1 cellular context compared by ENCODE assay signal in the genomic region with DNA sequence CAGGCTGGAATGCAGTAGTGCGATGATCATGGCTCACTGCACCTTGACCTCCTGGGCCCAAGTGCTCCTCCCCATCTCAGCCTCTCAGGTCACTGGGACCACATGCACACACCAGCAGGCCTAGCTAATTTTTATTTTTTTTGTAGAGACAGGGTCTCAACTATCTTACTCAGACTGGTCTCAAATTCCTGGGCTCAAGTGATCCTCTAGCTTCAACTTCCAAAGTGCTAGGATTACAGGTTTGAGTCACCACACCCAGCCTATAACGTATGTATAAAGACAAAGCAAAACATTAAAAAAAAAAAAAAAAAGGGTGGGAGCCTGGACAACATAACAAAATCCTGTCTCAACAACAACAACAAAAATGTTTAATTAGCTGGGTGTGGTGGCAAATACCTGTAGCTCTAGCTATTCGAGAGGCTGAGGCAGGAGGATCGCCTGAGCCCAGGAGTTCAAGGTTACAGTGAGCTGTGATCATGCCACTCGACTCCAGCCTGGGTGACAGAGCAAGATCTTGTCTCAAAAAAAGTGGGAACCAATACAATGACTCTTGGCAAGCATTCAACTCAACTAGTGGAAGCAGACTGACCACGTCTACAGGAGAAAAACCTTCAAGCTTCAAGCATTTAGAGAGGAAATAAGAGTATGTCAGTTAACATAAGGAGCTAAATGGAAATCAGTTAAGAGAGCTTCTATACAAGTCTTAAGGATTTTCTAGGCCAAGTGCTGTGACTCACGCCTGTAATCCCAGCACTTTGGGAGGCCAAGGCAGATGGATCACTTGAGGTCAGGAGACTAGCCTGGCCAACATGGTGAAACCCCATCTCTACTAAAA.
TF ChIP-seq lines count a peak whose summit lies in the region.

No MANE protein-coding gene starts in this region.

TF ChIP-seq in HepG2, 621 proteins besides CTCF, POLR2A, EP300 and RAD21 (continued from another document and continues in another):
- TF ChIP-seq, protein P1, sequence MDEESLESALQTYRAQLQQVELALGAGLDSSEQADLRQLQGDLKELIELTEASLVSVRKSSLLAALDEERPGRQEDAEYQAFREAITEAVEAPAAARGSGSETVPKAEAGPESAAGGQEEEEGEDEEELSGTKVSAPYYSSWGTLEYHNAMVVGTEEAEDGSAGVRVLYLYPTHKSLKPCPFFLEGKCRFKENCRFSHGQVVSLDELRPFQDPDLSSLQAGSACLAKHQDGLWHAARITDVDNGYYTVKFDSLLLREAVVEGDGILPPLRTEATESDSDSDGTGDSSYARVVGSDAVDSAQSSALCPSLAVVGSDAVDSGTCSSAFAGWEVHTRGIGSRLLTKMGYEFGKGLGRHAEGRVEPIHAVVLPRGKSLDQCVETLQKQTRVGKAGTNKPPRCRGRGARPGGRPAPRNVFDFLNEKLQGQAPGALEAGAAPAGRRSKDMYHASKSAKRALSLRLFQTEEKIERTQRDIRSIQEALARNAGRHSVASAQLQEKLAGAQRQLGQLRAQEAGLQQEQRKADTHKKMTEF (CRISPR knock-in tag; IDR thresholded peaks at IDR 0.05), result peak; percentile 49; the same call in 1 of the 2 replicates
- TF ChIP-seq ZNF263 (CRISPR knock-in tag; IDR thresholded peaks at IDR 0.05) (peak; percentile 71), KDM4B (CRISPR knock-in tag; IDR thresholded peaks at IDR 0.05) (0 out of 2 replicates have a peak, but pooled peaks have one; percentile 18), ZNF501 (CRISPR knock-in tag; IDR thresholded peaks at IDR 0.05) (no peak), ARNT2 (CRISPR knock-in tag; IDR thresholded peaks at IDR 0.05; ENCODE audit: low read depth) (peak; percentile 70), ASH2L (IDR thresholded peaks at IDR 0.05; ENCODE audit: insufficient read length, low read depth, low read length) (peak; percentile 45), REST (IDR thresholded peaks at IDR 0.05; ENCODE audit: borderline replicate concordance in 1 of 2, low read depth in 1 of 2, low read length in 2 of 2) (no peak), NCOR1 (IDR thresholded peaks at IDR 0.05; ENCODE audit: borderline replicate concordance, low read length) (peak; percentile 80), ZBTB43 (CRISPR knock-in tag; conservative IDR thresholded peaks at IDR 0.05) (0 out of 2 replicates have a peak, but pooled peaks have one; percentile 58), ZNF687 (CRISPR knock-in tag; IDR thresholded peaks at IDR 0.05) (peak; percentile 53; the same call in 1 of the 2 replicates), ZNF549 (CRISPR knock-in tag; IDR thresholded peaks at IDR 0.05) (no peak), POGK (CRISPR knock-in tag; conservative IDR thresholded peaks at IDR 0.05) (peak; percentile 27; the same call in 1 of the 2 replicates), NR2C2 (CRISPR knock-in tag; IDR thresholded peaks at IDR 0.05; ENCODE audit: borderline replicate concordance) (peak; percentile 53; the same call in 1 of the 2 replicates), MLX (CRISPR knock-in tag; IDR thresholded peaks at IDR 0.05) (0 out of 2 replicates have a peak, but pooled peaks have one; percentile 35), TP53 (CRISPR knock-in tag; conservative IDR thresholded peaks at IDR 0.05) (no peak), KDM3A (CRISPR knock-in tag; IDR thresholded peaks at IDR 0.05; ENCODE audit: low read depth) (0 out of 2 replicates have a peak, but pooled peaks have one; percentile 21), ZFX (CRISPR knock-in tag; IDR thresholded peaks at IDR 0.05; ENCODE audit: low read depth) (peak; percentile 70), SIX1 (CRISPR knock-in tag; IDR thresholded peaks at IDR 0.05; ENCODE audit: borderline replicate concordance) (peak; percentile 41)
- TF ChIP-seq, protein P2, sequence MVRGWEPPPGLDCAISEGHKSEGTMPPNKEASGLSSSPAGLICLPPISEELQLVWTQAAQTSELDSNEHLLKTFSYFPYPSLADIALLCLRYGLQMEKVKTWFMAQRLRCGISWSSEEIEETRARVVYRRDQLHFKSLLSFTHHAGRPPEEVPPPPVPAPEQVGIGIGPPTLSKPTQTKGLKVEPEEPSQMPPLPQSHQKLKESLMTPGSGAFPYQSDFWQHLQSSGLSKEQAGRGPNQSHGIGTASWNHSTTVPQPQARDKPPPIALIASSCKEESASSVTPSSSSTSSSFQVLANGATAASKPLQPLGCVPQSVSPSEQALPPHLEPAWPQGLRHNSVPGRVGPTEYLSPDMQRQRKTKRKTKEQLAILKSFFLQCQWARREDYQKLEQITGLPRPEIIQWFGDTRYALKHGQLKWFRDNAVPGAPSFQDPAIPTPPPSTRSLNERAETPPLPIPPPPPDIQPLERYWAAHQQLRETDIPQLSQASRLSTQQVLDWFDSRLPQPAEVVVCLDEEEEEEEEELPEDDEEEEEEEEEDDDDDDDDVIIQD (CRISPR knock-in tag; IDR thresholded peaks at IDR 0.05; ENCODE audit: low read depth), result peak; percentile 31; the same call in 1 of the 2 replicates
- TF ChIP-seq, protein P3, sequence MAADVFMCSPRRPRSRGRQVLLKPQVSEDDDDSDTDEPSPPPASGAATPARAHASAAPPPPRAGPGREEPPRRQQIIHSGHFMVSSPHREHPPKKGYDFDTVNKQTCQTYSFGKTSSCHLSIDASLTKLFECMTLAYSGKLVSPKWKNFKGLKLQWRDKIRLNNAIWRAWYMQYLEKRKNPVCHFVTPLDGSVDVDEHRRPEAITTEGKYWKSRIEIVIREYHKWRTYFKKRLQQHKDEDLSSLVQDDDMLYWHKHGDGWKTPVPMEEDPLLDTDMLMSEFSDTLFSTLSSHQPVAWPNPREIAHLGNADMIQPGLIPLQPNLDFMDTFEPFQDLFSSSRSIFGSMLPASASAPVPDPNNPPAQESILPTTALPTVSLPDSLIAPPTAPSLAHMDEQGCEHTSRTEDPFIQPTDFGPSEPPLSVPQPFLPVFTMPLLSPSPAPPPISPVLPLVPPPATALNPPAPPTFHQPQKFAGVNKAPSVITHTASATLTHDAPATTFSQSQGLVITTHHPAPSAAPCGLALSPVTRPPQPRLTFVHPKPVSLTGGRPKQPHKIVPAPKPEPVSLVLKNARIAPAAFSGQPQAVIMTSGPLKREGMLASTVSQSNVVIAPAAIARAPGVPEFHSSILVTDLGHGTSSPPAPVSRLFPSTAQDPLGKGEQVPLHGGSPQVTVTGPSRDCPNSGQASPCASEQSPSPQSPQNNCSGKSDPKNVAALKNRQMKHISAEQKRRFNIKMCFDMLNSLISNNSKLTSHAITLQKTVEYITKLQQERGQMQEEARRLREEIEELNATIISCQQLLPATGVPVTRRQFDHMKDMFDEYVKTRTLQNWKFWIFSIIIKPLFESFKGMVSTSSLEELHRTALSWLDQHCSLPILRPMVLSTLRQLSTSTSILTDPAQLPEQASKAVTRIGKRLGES (CRISPR knock-in tag; IDR thresholded peaks at IDR 0.05; ENCODE audit: borderline replicate concordance), result 0 out of 2 replicates have a peak, but pooled peaks have one; percentile 49
- TF ChIP-seq, protein P4, sequence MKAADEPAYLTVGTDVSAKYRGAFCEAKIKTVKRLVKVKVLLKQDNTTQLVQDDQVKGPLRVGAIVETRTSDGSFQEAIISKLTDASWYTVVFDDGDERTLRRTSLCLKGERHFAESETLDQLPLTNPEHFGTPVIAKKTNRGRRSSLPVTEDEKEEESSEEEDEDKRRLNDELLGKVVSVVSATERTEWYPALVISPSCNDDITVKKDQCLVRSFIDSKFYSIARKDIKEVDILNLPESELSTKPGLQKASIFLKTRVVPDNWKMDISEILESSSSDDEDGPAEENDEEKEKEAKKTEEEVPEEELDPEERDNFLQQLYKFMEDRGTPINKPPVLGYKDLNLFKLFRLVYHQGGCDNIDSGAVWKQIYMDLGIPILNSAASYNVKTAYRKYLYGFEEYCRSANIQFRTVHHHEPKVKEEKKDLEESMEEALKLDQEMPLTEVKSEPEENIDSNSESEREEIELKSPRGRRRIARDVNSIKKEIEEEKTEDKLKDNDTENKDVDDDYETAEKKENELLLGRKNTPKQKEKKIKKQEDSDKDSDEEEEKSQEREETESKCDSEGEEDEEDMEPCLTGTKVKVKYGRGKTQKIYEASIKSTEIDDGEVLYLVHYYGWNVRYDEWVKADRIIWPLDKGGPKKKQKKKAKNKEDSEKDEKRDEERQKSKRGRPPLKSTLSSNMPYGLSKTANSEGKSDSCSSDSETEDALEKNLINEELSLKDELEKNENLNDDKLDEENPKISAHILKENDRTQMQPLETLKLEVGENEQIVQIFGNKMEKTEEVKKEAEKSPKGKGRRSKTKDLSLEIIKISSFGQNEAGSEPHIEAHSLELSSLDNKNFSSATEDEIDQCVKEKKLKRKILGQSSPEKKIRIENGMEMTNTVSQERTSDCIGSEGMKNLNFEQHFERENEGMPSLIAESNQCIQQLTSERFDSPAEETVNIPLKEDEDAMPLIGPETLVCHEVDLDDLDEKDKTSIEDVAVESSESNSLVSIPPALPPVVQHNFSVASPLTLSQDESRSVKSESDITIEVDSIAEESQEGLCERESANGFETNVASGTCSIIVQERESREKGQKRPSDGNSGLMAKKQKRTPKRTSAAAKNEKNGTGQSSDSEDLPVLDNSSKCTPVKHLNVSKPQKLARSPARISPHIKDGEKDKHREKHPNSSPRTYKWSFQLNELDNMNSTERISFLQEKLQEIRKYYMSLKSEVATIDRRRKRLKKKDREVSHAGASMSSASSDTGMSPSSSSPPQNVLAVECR (CRISPR knock-in tag; IDR thresholded peaks at IDR 0.05; ENCODE audit: borderline replicate concordance), result peak; percentile 54; the same call in 1 of the 2 replicates
